ENCODE assay signal across 13 cellular contexts in the genomic region with DNA sequence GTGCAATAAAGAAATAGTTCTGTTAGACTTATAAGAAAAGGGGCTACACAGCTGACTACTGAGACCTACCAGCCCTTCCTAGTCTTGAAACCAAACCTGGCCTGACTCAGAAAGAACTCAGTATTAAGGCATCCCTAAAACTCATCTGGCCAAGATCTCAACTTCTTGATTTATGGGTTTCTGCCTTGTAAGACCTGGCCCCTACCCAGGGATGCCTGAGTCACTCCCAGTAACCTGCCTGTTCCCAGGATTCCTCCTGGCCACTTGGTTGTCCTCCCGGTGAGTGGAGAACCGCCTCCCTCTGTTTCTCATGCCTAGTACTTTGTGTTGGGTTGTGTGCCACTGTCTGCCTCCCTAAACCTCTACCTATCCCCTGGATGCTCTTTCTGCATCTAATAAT.
A peak's percentile ranks its signal among the peaks of the same experiment; 100 is the strongest.
DNase-seq lines count a peak whose midpoint lies in the region; ATAC-seq, FAIRE-seq and TF ChIP-seq lines count a peak whose summit lies in the region.
"Had no signal": no experiment of that assay in that cellular context is flagged by ENCODE, and none has a peak within 500 bp of the region (broad histone marks: within the 10 kb centered on the region; RNA-seq: fewer than 3 reads in every experiment).

No MANE protein-coding gene starts in this region.

- H3T11ph ChIP-seq in H9 (ENCODE audit: low read length): no peak overlapping the region

- H3K9ac ChIP-seq in H9 (ENCODE audit: extremely low read depth, insufficient read length, low read length): no peak overlapping the region

- CTCF ChIA-PET in A549 (lab: Yijun Ruan, JAX): no interaction called here

- no peak overlapping the region for H2BK5ac ChIP-seq in H9 (ENCODE audit: insufficient read length, low read length)

- DNase-seq in A549 (ENCODE audit: low read depth in 1 of 2, low spot score in 1 of 2) (peak; percentile 10 to 88), H4 (ENCODE audit: low spot score) (peak; percentile 55), T-helper 17 cell (no peak), foreskin keratinocyte (peak; percentile 98 to 99), SKM-1 (lab: John Stamatoyannopoulos, UW; ENCODE audit: unreplicated experiment) (no peak), NCI-H510A treated with DMSO at 0.1 percent for 48 hours (lab: John Stamatoyannopoulos, UW) (no peak), H9 (no peak), NCI-H128 (lab: John Stamatoyannopoulos, UW; ENCODE audit: unreplicated experiment) (no peak)
- DNase-seq: endodermal cell; naive thymus-derived CD4-positive, alpha-beta T cell; SJCRH30; stimulated activated naive B cell treated with anti-CD40 and anti-IgM and Interleukin-4, amounts not matched to agents 10 μg/mL and 1 μg/mL and 100 μg/mL, for 72 hours had no signal

- POLR2A ChIA-PET in A549 (lab: Yijun Ruan, JAX): no interaction called here

- H3K27ac ChIP-seq in A549 (peak overlapping the region; percentile 98 to 99), foreskin keratinocyte (peak overlapping the region; percentile 100), H9 (ENCODE audit: insufficient read length, low read depth, low read length) (no peak overlapping the region)
- H3K27ac ChIP-seq: SJCRH30 had no signal

- H3K4me1 ChIP-seq in A549 (peaks cover 80% of the 10 kb centered on the region), foreskin keratinocyte (peaks cover 76% of the 10 kb centered on the region), H9 (ENCODE audit: insufficient read depth, low read length) (peaks cover 3% of the 10 kb centered on the region; the same call in 1 of the 2 replicates)
- H3K4me1 ChIP-seq: SJCRH30 had no signal

- H3K9me3 ChIP-seq in A549 (no peaks in the 10 kb centered on the region), T-helper 17 cell (ENCODE audit: control insufficient read depth, low read length, poor library complexity, severe bottlenecking) (no peaks in the 10 kb centered on the region), H9 (ENCODE audit: control insufficient read depth, low read depth, low read length) (no peaks in the 10 kb centered on the region)
- H3K9me3 ChIP-seq: SJCRH30 had no signal

- no peak overlapping the region for H4K5ac ChIP-seq in H9 (ENCODE audit: insufficient read length, low read depth, low read length)

- H3K36me3 Mint-ChIP-seq in T-helper 17 cell (ENCODE audit: low read depth) (peaks cover 4% of the 10 kb centered on the region), H9 (ENCODE audit: insufficient read depth in 1 of 3, low read depth in 3 of 3) (no peaks in the 10 kb centered on the region)
- H3K36me3 Mint-ChIP-seq: stimulated activated naive B cell treated with anti-CD40 and anti-IgM and Interleukin-4, amounts not matched to agents 10 μg/mL and 1 μg/mL and 100 μg/mL, for 72 hours had no signal

- no peaks in the 10 kb centered on the region for H3K79me2 ChIP-seq in H9 (ENCODE audit: insufficient read depth, low read length)

- TF ChIP-seq EP300 in A549 (IDR thresholded peaks at IDR 0.05): peak in 1 of 2 experiments; percentile 50; a peak in 1 of 5 replicates

- H3K4me1 Mint-ChIP-seq in T-helper 17 cell (peaks cover 28% of the 10 kb centered on the region), H9 (peaks cover 16 to 28% of the 10 kb centered on the region in 2 experiments)
- H3K4me1 Mint-ChIP-seq: endodermal cell had no signal

- no peak overlapping the region for H3K4me3 ChIP-seq in A549
- H3K4me3 ChIP-seq: SJCRH30 had no signal

- no peak overlapping the region for H2BK15ac ChIP-seq in H9 (ENCODE audit: low read depth, low read length)

- H2BK20ac ChIP-seq in H9 (ENCODE audit: low read depth, low read length, poor library complexity, severe bottlenecking): no peak overlapping the region

- no peak overlapping the region for H2AFZ ChIP-seq in H9 (ENCODE audit: low read length)

- H3K27ac Mint-ChIP-seq in T-helper 17 cell (peak overlapping the region; percentile 72), H9 (0 out of 7 replicates have a peak overlapping the region, but pooled peaks of 1 of the 3 experiments have one; percentile 22)
- H3K27ac Mint-ChIP-seq: B cell; endodermal cell; stimulated activated naive B cell treated with anti-CD40 and anti-IgM and Interleukin-4, amounts not matched to agents 10 μg/mL and 1 μg/mL and 100 μg/mL, for 72 hours had no signal

- H3K79me1 ChIP-seq in H9 (ENCODE audit: insufficient read depth, low read depth, low read length, poor library complexity, severe bottlenecking): no peaks in the 10 kb centered on the region

- no peaks in the 10 kb centered on the region for H3K27me3 Mint-ChIP-seq in T-helper 17 cell
- no peaks in the 10 kb centered on the region for H3K27me3 Mint-ChIP-seq in H9 (ENCODE audit: low read depth)

- no peak overlapping the region for H2BK120ac ChIP-seq in H9 (ENCODE audit: low read depth, low read length, poor library complexity, severe bottlenecking)

- no peak overlapping the region for H3K56ac ChIP-seq in H9 (ENCODE audit: insufficient read length, low read depth, low read length)

- TF ChIP-seq POLR2A in A549 (IDR thresholded peaks at IDR 0.05; ENCODE audit: low read length): no peak

- H3K14ac ChIP-seq in H9 (ENCODE audit: insufficient read depth, low read length): no peak overlapping the region

- no peaks in the 10 kb centered on the region for H3K23me2 ChIP-seq in H9 (ENCODE audit: insufficient read length, low read depth, low read length, poor library complexity, severe bottlenecking)

- no peak overlapping the region for H3K4ac ChIP-seq in H9 (ENCODE audit: low read depth, low read length)

- no peaks in the 10 kb centered on the region for H4K20me1 ChIP-seq in H9 (ENCODE audit: control insufficient read depth, insufficient read depth, insufficient read length)

- FAIRE-seq in A549 (lab: Jason Lieb, UNC): no peak

- H2BK12ac ChIP-seq in H9 (ENCODE audit: insufficient read length, low read depth, low read length): no peak overlapping the region

- H4K8ac ChIP-seq in H9 (replicated peaks; ENCODE audit: insufficient read length, low read depth, low read length): no peak overlapping the region

- TF ChIP-seq CTCF in A549 (IDR thresholded peaks at IDR 0.05) (no peak), foreskin keratinocyte (conservative IDR thresholded peaks at IDR 0.05) (no peak), H9 (conservative IDR thresholded peaks at IDR 0.05) (no peak)

- no peaks in the 10 kb centered on the region for H3K27me3 ChIP-seq in foreskin keratinocyte
- H3K27me3 ChIP-seq in H9 (ENCODE audit: insufficient read depth, low read length): no peaks in the 10 kb centered on the region
- H3K27me3 ChIP-seq: SJCRH30 had no signal

- 40% methylated on average over 2 of the region's 2 CpGs for WGBS in A549 (ENCODE audit: missing lambda C conversion rate)
- no CpG with 5 or more reads among the region's 2 CpGs for WGBS in H9 (ENCODE audit: extremely low coverage, insufficient read length, low lambda C conversion rate)

- H4K91ac ChIP-seq in H9 (ENCODE audit: insufficient read length, low read depth, low read length): no peak overlapping the region

- no peak overlapping the region for H3K18ac ChIP-seq in H9 (ENCODE audit: insufficient read length, low read depth, low read length)

- no peaks in the 10 kb centered on the region for H3K9me3 Mint-ChIP-seq in H9
- H3K9me3 Mint-ChIP-seq: endodermal cell; stimulated activated naive B cell treated with anti-CD40 and anti-IgM and Interleukin-4, amounts not matched to agents 10 μg/mL and 1 μg/mL and 100 μg/mL, for 72 hours had no signal

- H3K4me3 Mint-ChIP-seq in T-helper 17 cell (no peak overlapping the region), H9 (no peak overlapping the region)
- H3K4me3 Mint-ChIP-seq: B cell; endodermal cell; stimulated activated naive B cell treated with anti-CD40 and anti-IgM and Interleukin-4, amounts not matched to agents 10 μg/mL and 1 μg/mL and 100 μg/mL, for 72 hours had no signal

- H3K23ac ChIP-seq in H9 (ENCODE audit: insufficient read length, low read depth, low read length): no peak overlapping the region

- H3K4me2 ChIP-seq in A549: peak overlapping the region; percentile 39
- H3K4me2 ChIP-seq in H9 (ENCODE audit: insufficient read depth, insufficient read length, low read length): no peak overlapping the region

- TF ChIP-seq RAD21 in A549 (conservative IDR thresholded peaks at IDR 0.05 in 1 of 2, IDR thresholded peaks at IDR 0.05 in 1 of 2): peak in 1 of 2 experiments; percentile 2; a peak in 1 of 5 replicates

- peak; percentile 55 to 69; a peak in 5 of 6 replicates for ATAC-seq in A549
- ATAC-seq in T-helper 17 cell: no peak
- peak; percentile 78 for ATAC-seq in foreskin keratinocyte
- ATAC-seq: naive thymus-derived CD4-positive, alpha-beta T cell; stimulated activated naive B cell treated with anti-CD40 and anti-IgM and Interleukin-4, amounts not matched to agents 10 μg/mL and 1 μg/mL and 100 μg/mL, for 72 hours had no signal

- H2AK5ac ChIP-seq in H9 (ENCODE audit: insufficient read length, low read length): no peak overlapping the region

TF ChIP-seq in A549, 52 proteins besides CTCF, POLR2A, EP300 and RAD21:
- TF ChIP-seq GATA3 (IDR thresholded peaks at IDR 0.05; ENCODE audit: borderline replicate concordance) (peak; percentile 76; the same call in 1 of the 2 replicates), RFX5 (IDR thresholded peaks at IDR 0.05) (no peak), KDM1A (IDR thresholded peaks at IDR 0.05; ENCODE audit: low read depth) (no peak), PHF8 (IDR thresholded peaks at IDR 0.05; ENCODE audit: borderline replicate concordance, low read depth) (no peak), RARB (CRISPR knock-in tag; IDR thresholded peaks at IDR 0.05) (no peak), CBX8 (IDR thresholded peaks at IDR 0.05) (no peak), HOXB5 (CRISPR knock-in tag; IDR thresholded peaks at IDR 0.05) (peak; percentile 71), SMC3 (IDR thresholded peaks at IDR 0.05) (no peak), EHMT2 (IDR thresholded peaks at IDR 0.05; ENCODE audit: low read depth) (no peak), JUN (IDR thresholded peaks at IDR 0.05) (peak in 1 of 2 experiments; percentile 39; a peak in 1 of 5 replicates), NR3C1 (IDR thresholded peaks at IDR 0.05) (no peak), JUNB (IDR thresholded peaks at IDR 0.05) (peak; percentile 59), FOSL2 (IDR thresholded peaks at IDR 0.05) (peak; percentile 34; the same call in 1 of the 2 replicates), FOSL2 (CRISPR knock-in tag; IDR thresholded peaks at IDR 0.05) (peak; percentile 63), FOSB (CRISPR knock-in tag; IDR thresholded peaks at IDR 0.05) (no peak)
TF ChIP-seq in A549: peak in this region for 5.

Comparison
In these comparisons a context has a peak if more than half of its experiments do, and no peak if none do; other contexts are left out.
1. DNase-seq: peak in A549 (2 of 2), H4 (single experiment) and foreskin keratinocyte (2 of 2); none in T-helper 17 cell (0 of 3), SKM-1 (single experiment), NCI-H510A treated with DMSO at 0.1 percent for 48 hours (single experiment), H9 (single experiment) and NCI-H128 (single experiment).